Comparison of ENCODE assay signal across 36 cellular contexts in genomic region chr2:215286309-215286708, GRCh38.
"Had no signal": no experiment of that assay in that cellular context is flagged by ENCODE, and none has a peak within 500 bp of the region (broad histone marks: within the 10 kb centered on the region; RNA-seq: fewer than 3 reads in every experiment).

No MANE protein-coding gene starts in this region.

- H3K4me1 Mint-ChIP-seq: activated B cell treated with CpG ODN at 0.5 μM for 24 hours; activated CD4-positive, alpha-beta memory T cell treated with anti-CD3 and anti-CD28 coated beads, Interleukin-2, amount 10 ng/mL, durations not matched to agents 7 days and 5 days; activated CD4-positive, alpha-beta T cell treated with anti-CD3 and anti-CD28 coated beads for 36 hours; activated CD4-positive, alpha-beta T cell treated with anti-CD3 and anti-CD28 coated beads, Interleukin-2, amount 10 ng/mL, durations not matched to agents 7 days and 5 days; activated CD8-positive, alpha-beta memory T cell treated with anti-CD3 and anti-CD28 coated beads, Interleukin-2, amount 10 ng/mL, durations not matched to agents 7 days and 5 days; activated naive CD4-positive, alpha-beta T cell treated with anti-CD3 and anti-CD28 coated beads, Interleukin-2, amount 10 ng/mL, durations not matched to agents 7 days and 5 days; activated naive CD4-positive, alpha-beta T cell treated with anti-CD3 and anti-CD28 coated beads, Interleukin-2, amount 50 U/mL, for 24 hours; activated naive CD8-positive, alpha-beta T cell treated with anti-CD3 and anti-CD28 coated beads, Interleukin-2, amount 10 ng/mL, durations not matched to agents 7 days and 5 days; activated naive CD8-positive, alpha-beta T cell treated with anti-CD3 and anti-CD28 coated beads, Interleukin-2, amount 50 U/mL, for 24 hours; brain; central memory CD8-positive, alpha-beta T cell had no signal

- H3K9me3 Mint-ChIP-seq: activated B cell treated with CpG ODN at 0.5 μM for 24 hours; activated CD4-positive, alpha-beta memory T cell treated with anti-CD3 and anti-CD28 coated beads, Interleukin-2, amount 10 ng/mL, durations not matched to agents 7 days and 5 days; activated CD4-positive, alpha-beta T cell treated with anti-CD3 and anti-CD28 coated beads, Interleukin-2, amount 10 ng/mL, durations not matched to agents 7 days and 5 days; activated naive CD4-positive, alpha-beta T cell treated with anti-CD3 and anti-CD28 coated beads, Interleukin-2, amount 10 ng/mL, durations not matched to agents 7 days and 5 days; activated naive CD4-positive, alpha-beta T cell treated with anti-CD3 and anti-CD28 coated beads, Interleukin-2, amount 50 U/mL, for 24 hours; activated naive CD8-positive, alpha-beta T cell treated with anti-CD3 and anti-CD28 coated beads, Interleukin-2, amount 10 ng/mL, durations not matched to agents 7 days and 5 days; activated naive CD8-positive, alpha-beta T cell treated with anti-CD3 and anti-CD28 coated beads, Interleukin-2, amount 50 U/mL, for 24 hours; activated T-cell treated with anti-CD3 and anti-CD28 coated beads, Interleukin-2, amount 50 U/mL, for 24 hours; activated T-helper 2 cell treated with anti-CD3 and anti-CD28 coated beads, Interferon-gamma antibody, Interleukin-2, Interleukin-4, amounts not matched to agents 10 μg/mL and 5 μg/mL and 100 μg/mL, durations not matched to agents 14 hours and 24 hours and 36 hours; brain; central memory CD8-positive, alpha-beta T cell; T-helper 1 cell treated with Interleukin-12 subunit alpha and Interleukin-12 subunit beta and Interleukin-4 antibody, amounts not matched to agents 30 μg/mL and 1 μg/mL, for 36 hours; T-helper 2 cell treated with Interferon-gamma antibody and Interleukin-4, amounts not matched to agents 5 μg/mL and 100 μg/mL, for 36 hours had no signal

- ATAC-seq: activated CD4-positive, alpha-beta T cell treated with anti-CD3 and anti-CD28 coated beads for 36 hours; activated CD8-positive, alpha-beta memory T cell treated with anti-CD3 and anti-CD28 coated beads, Interleukin-2, amount 10 ng/mL, durations not matched to agents 7 days and 5 days; activated CD8-positive, alpha-beta T cell treated with anti-CD3 and anti-CD28 coated beads, Interleukin-2, amount 10 ng/mL, durations not matched to agents 7 days and 5 days; activated naive CD8-positive, alpha-beta T cell treated with anti-CD3 and anti-CD28 coated beads, Interleukin-2, amount 50 U/mL, for 24 hours had no signal

- DNase-seq: activated B cell treated with CpG ODN at 0.5 μM for 24 hours; activated CD4-positive, alpha-beta memory T cell treated with anti-CD3 and anti-CD28 coated beads, Interleukin-2, amount 10 ng/mL, durations not matched to agents 7 days and 5 days; activated CD4-positive, alpha-beta T cell treated with anti-CD3 and anti-CD28 coated beads for 36 hours; activated CD4-positive, alpha-beta T cell treated with anti-CD3 and anti-CD28 coated beads for 48 hours; activated CD4-positive, alpha-beta T cell treated with anti-CD3 and anti-CD28 coated beads, Interleukin-2, amount 10 ng/mL, durations not matched to agents 7 days and 5 days; activated CD4-positive, alpha-beta T cell treated with anti-CD3 and anti-CD28 coated beads, Interleukin-2, amount 50 U/mL, for 48 hours; activated CD4-positive, CD25-positive, alpha-beta regulatory T cell treated with anti-CD3 and anti-CD28 coated beads, Interleukin-2, amount 50 U/mL, for 72 hours; activated CD8-positive, alpha-beta memory T cell treated with anti-CD3 and anti-CD28 coated beads for 24 hours; activated CD8-positive, alpha-beta memory T cell treated with anti-CD3 and anti-CD28 coated beads, Interleukin-2, amount 10 ng/mL, durations not matched to agents 7 days and 5 days; activated CD8-positive, alpha-beta memory T cell treated with anti-CD3 and anti-CD28 coated beads, Interleukin-2, amount 50 U/mL, for 48 hours; activated CD8-positive, alpha-beta T cell treated with anti-CD3 and anti-CD28 coated beads, Interleukin-2, amount 10 ng/mL, durations not matched to agents 7 days and 5 days; activated effector memory CD4-positive, alpha-beta T cell treated with Interleukin-2 at 50 U/mL for 16 hours; activated gamma-delta T cell; activated naive CD4-positive, alpha-beta T cell treated with anti-CD3 and anti-CD28 coated beads, Interleukin-2, amount 10 ng/mL, durations not matched to agents 7 days and 5 days; activated naive CD4-positive, alpha-beta T cell treated with Interleukin-2 at 50 U/mL for 16 hours; activated naive CD8-positive, alpha-beta T cell treated with anti-CD3 and anti-CD28 coated beads, Interleukin-2, amount 10 ng/mL, durations not matched to agents 7 days and 5 days; activated naive CD8-positive, alpha-beta T cell treated with anti-CD3 and anti-CD28 coated beads, Interleukin-2, amount 50 U/mL, for 24 hours; activated T-cell treated with anti-CD3 and anti-CD28 coated beads, Interleukin-2, amount 50 U/mL, for 24 hours; activated T-cell treated with anti-CD3 and anti-CD28 coated beads, Interleukin-2, amount 50 U/mL, for 48 hours; amygdala; anterior cingulate cortex; caudate nucleus; cerebellar nuclear complex; T-helper 1 cell; T-helper 2 cell; T-helper 9 cell had no signal

- H3K27ac ChIP-seq: ascending aorta, cardiac muscle cell, VCaP had no signal

- H3K36me3 Mint-ChIP-seq: activated CD8-positive, alpha-beta memory T cell treated with anti-CD3 and anti-CD28 coated beads, Interleukin-2, amount 10 ng/mL, durations not matched to agents 7 days and 5 days; activated naive CD4-positive, alpha-beta T cell treated with anti-CD3 and anti-CD28 coated beads, Interleukin-2, amount 10 ng/mL, durations not matched to agents 7 days and 5 days; activated naive CD4-positive, alpha-beta T cell treated with anti-CD3 and anti-CD28 coated beads, Interleukin-2, amount 50 U/mL, for 24 hours; activated naive CD8-positive, alpha-beta T cell; activated naive CD8-positive, alpha-beta T cell treated with anti-CD3 and anti-CD28 coated beads, Interleukin-2, amount 10 ng/mL, durations not matched to agents 7 days and 5 days; brain had no signal

- H3K36me3 ChIP-seq: ascending aorta, cardiac muscle cell had no signal

- H3K27me3 Mint-ChIP-seq: activated B cell treated with CpG ODN at 0.5 μM for 24 hours; activated CD4-positive, alpha-beta T cell treated with anti-CD3 and anti-CD28 coated beads, Interleukin-2, amount 10 ng/mL, durations not matched to agents 7 days and 5 days; activated naive CD4-positive, alpha-beta T cell treated with anti-CD3 and anti-CD28 coated beads, Interleukin-2, amount 50 U/mL, for 24 hours; activated naive CD8-positive, alpha-beta T cell; activated naive CD8-positive, alpha-beta T cell treated with anti-CD3 and anti-CD28 coated beads, Interleukin-2, amount 50 U/mL, for 24 hours; activated T-cell treated with anti-CD3 and anti-CD28 coated beads, Interleukin-2, amount 50 U/mL, for 24 hours; brain had no signal

- H3K4me3 ChIP-seq: ascending aorta, cardiac muscle cell had no signal

- H3K9me3 ChIP-seq: ascending aorta had no signal

- H3K4me1 ChIP-seq: ascending aorta had no signal

- H3K27ac Mint-ChIP-seq: activated B cell treated with CpG ODN at 0.5 μM for 24 hours; activated CD4-positive, alpha-beta memory T cell treated with anti-CD3 and anti-CD28 coated beads, Interleukin-2, amount 10 ng/mL, durations not matched to agents 7 days and 5 days; activated CD4-positive, alpha-beta T cell treated with anti-CD3 and anti-CD28 coated beads for 36 hours; activated CD4-positive, alpha-beta T cell treated with anti-CD3 and anti-CD28 coated beads, Interleukin-2, amount 10 ng/mL, durations not matched to agents 7 days and 5 days; activated CD8-positive, alpha-beta memory T cell treated with anti-CD3 and anti-CD28 coated beads, Interleukin-2, amount 10 ng/mL, durations not matched to agents 7 days and 5 days; activated CD8-positive, alpha-beta T cell treated with anti-CD3 and anti-CD28 coated beads, Interleukin-2, amount 10 ng/mL, durations not matched to agents 7 days and 5 days; activated naive CD4-positive, alpha-beta T cell treated with anti-CD3 and anti-CD28 coated beads, Interleukin-2, amount 10 ng/mL, durations not matched to agents 7 days and 5 days; activated naive CD4-positive, alpha-beta T cell treated with anti-CD3 and anti-CD28 coated beads, Interleukin-2, amount 50 U/mL, for 24 hours; activated naive CD8-positive, alpha-beta T cell; activated naive CD8-positive, alpha-beta T cell treated with anti-CD3 and anti-CD28 coated beads, Interleukin-2, amount 10 ng/mL, durations not matched to agents 7 days and 5 days; activated naive CD8-positive, alpha-beta T cell treated with anti-CD3 and anti-CD28 coated beads, Interleukin-2, amount 50 U/mL, for 24 hours; activated T-cell treated with anti-CD3 and anti-CD28 coated beads, Interleukin-2, amount 50 U/mL, for 24 hours; activated T-helper 2 cell treated with anti-CD3 and anti-CD28 coated beads, Interferon-gamma antibody, Interleukin-2, Interleukin-4, amounts not matched to agents 10 μg/mL and 5 μg/mL and 100 μg/mL, durations not matched to agents 14 hours and 24 hours and 36 hours; brain; T-helper 1 cell treated with Interleukin-12 subunit alpha and Interleukin-12 subunit beta and Interleukin-4 antibody, amounts not matched to agents 30 μg/mL and 1 μg/mL, for 36 hours; T-helper 2 cell treated with Interferon-gamma antibody and Interleukin-4, amounts not matched to agents 5 μg/mL and 100 μg/mL, for 36 hours had no signal

- H3K4me3 Mint-ChIP-seq: activated B cell treated with CpG ODN at 0.5 μM for 24 hours; activated CD4-positive, alpha-beta memory T cell treated with anti-CD3 and anti-CD28 coated beads, Interleukin-2, amount 10 ng/mL, durations not matched to agents 7 days and 5 days; activated CD4-positive, alpha-beta T cell treated with anti-CD3 and anti-CD28 coated beads for 36 hours; activated CD4-positive, alpha-beta T cell treated with anti-CD3 and anti-CD28 coated beads, Interleukin-2, amount 10 ng/mL, durations not matched to agents 7 days and 5 days; activated CD8-positive, alpha-beta memory T cell treated with anti-CD3 and anti-CD28 coated beads, Interleukin-2, amount 10 ng/mL, durations not matched to agents 7 days and 5 days; activated CD8-positive, alpha-beta T cell treated with anti-CD3 and anti-CD28 coated beads, Interleukin-2, amount 10 ng/mL, durations not matched to agents 7 days and 5 days; activated naive CD4-positive, alpha-beta T cell treated with anti-CD3 and anti-CD28 coated beads, Interleukin-2, amount 10 ng/mL, durations not matched to agents 7 days and 5 days; activated naive CD4-positive, alpha-beta T cell treated with anti-CD3 and anti-CD28 coated beads, Interleukin-2, amount 50 U/mL, for 24 hours; activated naive CD8-positive, alpha-beta T cell; activated naive CD8-positive, alpha-beta T cell treated with anti-CD3 and anti-CD28 coated beads, Interleukin-2, amount 10 ng/mL, durations not matched to agents 7 days and 5 days; activated naive CD8-positive, alpha-beta T cell treated with anti-CD3 and anti-CD28 coated beads, Interleukin-2, amount 50 U/mL, for 24 hours; activated T-cell treated with anti-CD3 and anti-CD28 coated beads, Interleukin-2, amount 50 U/mL, for 24 hours; brain; central memory CD8-positive, alpha-beta T cell; T-helper 1 cell treated with Interleukin-12 subunit alpha and Interleukin-12 subunit beta and Interleukin-4 antibody, amounts not matched to agents 30 μg/mL and 1 μg/mL, for 36 hours; T-helper 2 cell treated with Interferon-gamma antibody and Interleukin-4, amounts not matched to agents 5 μg/mL and 100 μg/mL, for 36 hours had no signal

- H3K27me3 ChIP-seq: ascending aorta, cardiac muscle cell had no signal
